Comparison of ENCODE assay signal across 11 cellular contexts in genomic region chr22:50010676-50011446, GRCh38. TPM values are rescaled to one million over a fixed set of nuclear protein-coding genes. Genes with fewer than 3 reads are reported as not detected.
DNase-seq lines count a peak whose midpoint lies in the region; ATAC-seq and TF ChIP-seq lines count a peak whose summit lies in the region.
"Had no signal": no experiment of that assay in that cellular context is flagged by ENCODE, and none has a peak within 500 bp of the region (broad histone marks: within the 10 kb centered on the region; RNA-seq: fewer than 3 reads in every experiment).

No MANE protein-coding gene starts in this region.

- H3K4me1 Mint-ChIP-seq in naive thymus-derived CD8-positive, alpha-beta T cell: peaks cover 4 to 13% (median 10%) of the 10 kb centered on the region in 4 donors

- TF ChIP-seq POLR2A in GM18505 (IDR thresholded peaks at IDR 0.05; ENCODE audit: borderline replicate concordance, extremely low read depth, insufficient read depth, insufficient read length): no peak

- peak overlapping the region in 4 of 10 donors; percentile 40 to 91 (median 82) for H3K27ac Mint-ChIP-seq in naive thymus-derived CD8-positive, alpha-beta T cell

- H3K27me3 Mint-ChIP-seq in naive thymus-derived CD8-positive, alpha-beta T cell: peaks cover 1 to 20% (median 7%) of the 10 kb centered on the region in 5 donors

- peaks cover 0 to 2% (median 0%) of the 10 kb centered on the region in 3 donors for H3K36me3 Mint-ChIP-seq in naive thymus-derived CD8-positive, alpha-beta T cell

- POLR2A ChIA-PET in naive thymus-derived CD8-positive, alpha-beta T cell (lab: Charles Lee): interaction anchor here (0.6 kb wide), 1 partner anchor 235 kb away, joined by 4 read pairs; no protein-coding TSS in a partner anchor

- H3K9me3 Mint-ChIP-seq in naive thymus-derived CD8-positive, alpha-beta T cell: no peaks in the 10 kb centered on the region

- DNase-seq in CD1c-positive myeloid dendritic cell (ENCODE audit: extremely low spot score) (peak; percentile 24), NCI-H510A treated with DMSO at 0.1 percent for 48 hours (lab: John Stamatoyannopoulos, UW) (no peak), NCI-H2196 treated with DMSO at 0.1 percent for 48 hours (lab: John Stamatoyannopoulos, UW; ENCODE audit: unreplicated experiment) (no peak), germinal center (ENCODE audit: low spot score) (no peak)
- no peak for DNase-seq in Jurkat, Clone E6-1 (ENCODE audit: low read depth, low spot score)
- DNase-seq in activated naive CD4-positive, alpha-beta T cell treated with anti-CD3 and anti-CD28 coated beads, Interleukin-2, amount 50 U/mL, for 16 hours: peak; percentile 63
- peak in 9 of 10 donors; percentile 36 to 78 (median 71) for DNase-seq in naive thymus-derived CD8-positive, alpha-beta T cell
- DNase-seq: NCI-H187 treated with DMSO at 0.1 percent for 48 hours had no signal

- peak; percentile 86 to 95 for ATAC-seq in naive thymus-derived CD8-positive, alpha-beta T cell
- no peak for ATAC-seq in GM18505 (IDR thresholded peaks at IDR 0.05; ENCODE audit: unreplicated experiment)

- H3K4me3 ChIP-seq in Jurkat, Clone E6-1 (ENCODE audit: low read length): peak overlapping the region; percentile 7; the same call in 1 of the 2 replicates
- H3K4me3 ChIP-seq: dorsolateral prefrontal cortex had no signal

- peak overlapping the region in 8 of 10 donors; percentile 43 to 83 (median 70) for H3K4me3 Mint-ChIP-seq in naive thymus-derived CD8-positive, alpha-beta T cell

RNA-seq across cellular contexts. Expression of gene IL17REL, which starts 1.7 kb away (rescaled TPM):
- not detected for polyA plus RNA-seq in Jurkat, Clone E6-1 (2012; ENCODE audit: insufficient read depth, insufficient read length)
- total RNA-seq in naive thymus-derived CD8-positive, alpha-beta T cell: not detected
- polyA plus RNA-seq in naive thymus-derived CD8-positive, alpha-beta T cell: not detected
- total RNA-seq: skeletal muscle tissue had no signal

RNA-seq across cellular contexts. Expression of gene TTLL8, which starts 47.2 kb away (rescaled TPM):
- polyA plus RNA-seq in Jurkat, Clone E6-1 (2012; ENCODE audit: insufficient read depth, insufficient read length): not detected
- not detected for total RNA-seq in naive thymus-derived CD8-positive, alpha-beta T cell
- not detected for polyA plus RNA-seq in naive thymus-derived CD8-positive, alpha-beta T cell
- total RNA-seq: skeletal muscle tissue had no signal

RNA-seq across cellular contexts. Expression of gene PIM3, which starts 50.3 kb away (rescaled TPM):
- polyA plus RNA-seq in Jurkat, Clone E6-1 (2012; ENCODE audit: insufficient read depth, insufficient read length): 77.7 TPM
- 10 to 100 TPM; 42.0 to 44.0 TPM for total RNA-seq in naive thymus-derived CD8-positive, alpha-beta T cell
- polyA plus RNA-seq in naive thymus-derived CD8-positive, alpha-beta T cell: 10 to 100 TPM; 12.4 to 26.0 (median 13.6) TPM

Comparison
In these comparisons a context has a peak if more than half of its experiments do, and no peak if none do; other contexts are left out.
1. DNase-seq: peak in CD1c-positive myeloid dendritic cell (single experiment), activated naive CD4-positive, alpha-beta T cell treated with anti-CD3 and anti-CD28 coated beads, Interleukin-2, amount 50 U/mL, for 16 hours (single experiment) and naive thymus-derived CD8-positive, alpha-beta T cell (9 of 10); none in Jurkat, Clone E6-1 (single experiment), NCI-H510A treated with DMSO at 0.1 percent for 48 hours (single experiment), NCI-H2196 treated with DMSO at 0.1 percent for 48 hours (single experiment) and germinal center (single experiment).